9 cellular contexts compared by ENCODE assay signal in the genomic region with DNA sequence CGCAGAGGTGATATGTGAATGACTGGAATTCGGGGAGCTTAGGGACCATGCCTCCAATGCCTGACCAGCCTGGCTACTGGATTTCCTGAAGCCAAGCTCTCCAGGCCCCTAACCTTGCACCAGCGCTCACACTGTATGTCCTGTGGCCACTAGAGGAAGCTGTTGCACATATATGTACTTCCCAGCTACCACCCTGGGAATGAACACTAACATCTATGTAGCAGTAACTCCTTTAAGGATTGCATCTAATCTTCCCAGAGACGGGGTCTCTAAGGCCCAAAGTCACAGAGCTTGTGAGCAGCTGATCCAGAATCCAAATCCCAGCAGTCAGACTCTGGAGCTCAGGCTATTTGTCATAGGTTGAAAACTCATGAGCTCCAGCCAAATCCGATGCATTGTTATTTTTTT. TPM values are rescaled to one million over a fixed set of nuclear protein-coding genes. Genes with fewer than 3 reads are reported as not detected.
DNase-seq lines count a peak whose midpoint lies in the region; ATAC-seq and TF ChIP-seq lines count a peak whose summit lies in the region.
"Had no signal": no experiment of that assay in that cellular context is flagged by ENCODE, and none has a peak within 500 bp of the region (broad histone marks: within the 10 kb centered on the region; RNA-seq: fewer than 3 reads in every experiment).

No MANE protein-coding gene starts in this region.

- H3K4ac ChIP-seq in mesenchymal stem cell (ENCODE audit: low read depth in 1 of 2, low read length in 2 of 2), result no peak overlapping the region

- no peak overlapping the region for H2AFZ ChIP-seq in mesenchymal stem cell (ENCODE audit: low read depth, low read length)

- H3K27me3 ChIP-seq in mesenchymal stem cell (ENCODE audit: control insufficient read depth in 1 of 2, insufficient read depth in 1 of 2, low read length in 2 of 2) (peaks cover 17 to 25% of the 10 kb centered on the region in 2 experiments), sigmoid colon (peaks cover 0 to 27% (median 0%) of the 10 kb centered on the region in 3 donors)

- H2BK12ac ChIP-seq in mesenchymal stem cell (ENCODE audit: low read length in 2 of 2), result no peak overlapping the region

- TF ChIP-seq EP300 in sigmoid colon (IDR thresholded peaks at IDR 0.05), result no peak

- H3K4me1 ChIP-seq in mesenchymal stem cell (ENCODE audit: control insufficient read depth, insufficient read depth, low read depth, low read length) (no peaks in the 10 kb centered on the region), sigmoid colon (no peaks in the 10 kb centered on the region)

- no peaks in the 10 kb centered on the region for H3K79me1 ChIP-seq in mesenchymal stem cell (replicated peaks; ENCODE audit: low read length, poor library complexity, severe bottlenecking)

- H3K9me3 ChIP-seq in mesenchymal stem cell (ENCODE audit: control insufficient read depth, low read length) (no peaks in the 10 kb centered on the region), sigmoid colon (peaks cover 0 to 6% (median 0%) of the 10 kb centered on the region in 4 donors)

- H2BK15ac ChIP-seq in mesenchymal stem cell (ENCODE audit: low read depth, poor library complexity, severe bottlenecking), result no peak overlapping the region

- H3K4me3 ChIP-seq in choroid plexus epithelial cell (ENCODE audit: low read depth, low read length) (no peak overlapping the region), mesenchymal stem cell (ENCODE audit: insufficient read depth in 1 of 2, low read depth in 1 of 2, low read length in 2 of 2) (peak overlapping the region in 1 of 2 experiments; percentile 51), sigmoid colon (no peak overlapping the region)

- DNase-seq in D341Med (ENCODE audit: low spot score) (peak; percentile 74), HK-2 (ENCODE audit: unreplicated experiment) (peak; percentile 45), NOMO-1 treated with dmso at 0.1 percent for 144 hours (lab: John Stamatoyannopoulos, UW; ENCODE audit: unreplicated experiment) (peak; percentile 58), choroid plexus epithelial cell (ENCODE audit: low read depth) (peak; percentile 86), mesenchymal stem cell (peak; percentile 60), GOT3 (lab: John Stamatoyannopoulos, UW) (no peak), sigmoid colon (no peak)
- DNase-seq: activated B cell treated with CpG ODN at 0.5 μM for 24 hours had no signal

- TF ChIP-seq CTCF in choroid plexus epithelial cell (conservative IDR thresholded peaks at IDR 0.05; ENCODE audit: low read depth, low read length), result peak; percentile 92
- no peak for TF ChIP-seq CTCF in sigmoid colon (IDR thresholded peaks at IDR 0.05)

- no peak overlapping the region for H3K14ac ChIP-seq in mesenchymal stem cell (ENCODE audit: low read length in 2 of 2)

- no peak overlapping the region for H2BK5ac ChIP-seq in mesenchymal stem cell (ENCODE audit: low read depth, low read length, poor library complexity, severe bottlenecking)

- intact Hi-C loops in sigmoid colon (cut with DNase I), result no loop called here

- H3K4me2 ChIP-seq in mesenchymal stem cell (ENCODE audit: low read length, poor library complexity, severe bottlenecking), result no peak overlapping the region

- H3K36me3 ChIP-seq in mesenchymal stem cell (ENCODE audit: control insufficient read depth in 1 of 2, insufficient read depth in 2 of 2, low read depth in 1 of 2, low read length in 2 of 2) (no peaks in the 10 kb centered on the region), sigmoid colon (no peaks in the 10 kb centered on the region)

- H2BK120ac ChIP-seq in mesenchymal stem cell (ENCODE audit: low read depth, low read length), result no peak overlapping the region

- H3K23ac ChIP-seq in mesenchymal stem cell (ENCODE audit: low read length in 2 of 2), result no peak overlapping the region

- no peak overlapping the region for H4K91ac ChIP-seq in mesenchymal stem cell (ENCODE audit: low read length)

- ATAC-seq in GM21717 (IDR thresholded peaks at IDR 0.05; ENCODE audit: unreplicated experiment), result no peak

- H3K18ac ChIP-seq in mesenchymal stem cell (ENCODE audit: low read depth in 1 of 2, low read length in 2 of 2), result no peak overlapping the region

- H2AK5ac ChIP-seq in mesenchymal stem cell (ENCODE audit: low read length, severe bottlenecking), result no peak overlapping the region

- H3K27ac ChIP-seq in mesenchymal stem cell (ENCODE audit: low read length, poor library complexity, severe bottlenecking) (no peak overlapping the region), sigmoid colon (no peak overlapping the region)

- H3K9ac ChIP-seq in mesenchymal stem cell (ENCODE audit: low read length), result peak overlapping the region; percentile 71

- no peak for TF ChIP-seq POLR2A in sigmoid colon (IDR thresholded peaks at IDR 0.05)

- 43% methylated on average over 5 of the region's 5 CpGs for WGBS in mesenchymal stem cell
- WGBS in sigmoid colon, 2 donors, result 33% methylated on average over 5 of the region's 5 CpGs

- H4K8ac ChIP-seq in mesenchymal stem cell (ENCODE audit: low read length), result no peak overlapping the region

RNA-seq across cellular contexts. Expression of a gene that starts 20.4 kb away (rescaled TPM):
- not detected for polyA plus RNA-seq in mesenchymal stem cell (2013, experiment 1 of 2)
- polyA plus RNA-seq in mesenchymal stem cell (2013, experiment 2 of 2), result 0.01 TPM
- not detected for total RNA-seq in sigmoid colon
- not detected for polyA plus RNA-seq in sigmoid colon
- total RNA-seq: activated B cell treated with CpG ODN at 0.5 μM for 24 hours had no signal

RNA-seq across cellular contexts. Expression of a gene that starts 26.9 kb away (rescaled TPM):
- not detected for polyA plus RNA-seq in mesenchymal stem cell (2013, experiment 1 of 2)
- not detected for polyA plus RNA-seq in mesenchymal stem cell (2013, experiment 2 of 2)
- not detected for total RNA-seq in sigmoid colon
- not detected for polyA plus RNA-seq in sigmoid colon
- total RNA-seq: activated B cell treated with CpG ODN at 0.5 μM for 24 hours had no signal

RNA-seq across cellular contexts. Expression of a gene that starts 45.5 kb away (rescaled TPM):
- polyA plus RNA-seq in mesenchymal stem cell (2013, experiment 1 of 2), result not detected
- polyA plus RNA-seq in mesenchymal stem cell (2013, experiment 2 of 2), result not detected
- not detected for total RNA-seq in sigmoid colon
- polyA plus RNA-seq in sigmoid colon, result not detected
- total RNA-seq: activated B cell treated with CpG ODN at 0.5 μM for 24 hours had no signal

Comparison
In these comparisons a context has a peak if more than half of its experiments do, and no peak if none do; other contexts are left out.
1. DNase-seq: peak in D341Med (single experiment), HK-2 (single experiment), NOMO-1 treated with dmso at 0.1 percent for 144 hours (single experiment), choroid plexus epithelial cell (single experiment) and mesenchymal stem cell (single experiment); none in GOT3 (single experiment) and sigmoid colon (single experiment).